In genomic region chr6:134094436-134094835, GRCh38 we compare ENCODE assay signal across 24 cellular contexts. TPM values are rescaled to one million over a fixed set of nuclear protein-coding genes. Genes with fewer than 3 reads are reported as not detected.
DNase-seq lines count a peak whose midpoint lies in the region; ATAC-seq, FAIRE-seq and TF ChIP-seq lines count a peak whose summit lies in the region.
"Had no signal": no experiment of that assay in that cellular context is flagged by ENCODE, and none has a peak within 500 bp of the region (broad histone marks: within the 10 kb centered on the region; RNA-seq: fewer than 3 reads in every experiment).

No MANE protein-coding gene starts in this region.

- no peak overlapping the region for H2BK120ac ChIP-seq in mesenchymal stem cell (ENCODE audit: low read depth, low read length)

- TF ChIP-seq CTCF in K562 (IDR thresholded peaks at IDR 0.05 in 2 of 3, conservative IDR thresholded peaks at IDR 0.05 in 1 of 3; ENCODE audit: insufficient read depth in 2 of 3, low read depth in 1 of 3, low read length in 3 of 3): no peak
- no peak for TF ChIP-seq CTCF in osteocyte (IDR thresholded peaks at IDR 0.05)
- TF ChIP-seq CTCF in SK-N-SH (IDR thresholded peaks at IDR 0.05): no peak
- no peak for TF ChIP-seq CTCF in ovary (IDR thresholded peaks at IDR 0.05)

- H3K9me2 ChIP-seq in SK-N-SH: no peaks in the 10 kb centered on the region

- no peak for FAIRE-seq in K562 (lab: Jason Lieb, UNC)
- FAIRE-seq: D721Med, GM18507, HepG2 had no signal

- H3K27me3 Mint-ChIP-seq in osteocyte (ENCODE audit: unreplicated experiment): peaks cover 8% of the 10 kb centered on the region

- H2AFZ ChIP-seq in K562 (ENCODE audit: low read depth, low read length) (0 out of 2 replicates have a peak overlapping the region, but pooled peaks have one; percentile 6), mesenchymal stem cell (ENCODE audit: low read depth, low read length) (no peak overlapping the region), SK-N-SH (ENCODE audit: low read depth) (no peak overlapping the region)

- H3K18ac ChIP-seq in mesenchymal stem cell (ENCODE audit: low read depth in 1 of 2, low read length in 2 of 2): no peak overlapping the region

- H3K79me2 ChIP-seq in K562 (ENCODE audit: control insufficient read depth, insufficient read depth, low read length): no peaks in the 10 kb centered on the region
- H3K79me2 ChIP-seq in SK-N-SH (ENCODE audit: insufficient read depth): no peaks in the 10 kb centered on the region

- H3K36me3 Mint-ChIP-seq in osteocyte (ENCODE audit: unreplicated experiment): no peaks in the 10 kb centered on the region
- H3K36me3 Mint-ChIP-seq: CD4-positive, CD25-positive, alpha-beta regulatory T cell had no signal

- TF ChIP-seq POLR2A in K562 (conservative IDR thresholded peaks at IDR 0.05) (no peak), ovary (IDR thresholded peaks at IDR 0.05) (no peak)

- H3K27ac ChIP-seq in K562 (ENCODE audit: extremely low read depth, low read depth, low read length): no peak overlapping the region
- H3K27ac ChIP-seq in mesenchymal stem cell (ENCODE audit: low read length, poor library complexity, severe bottlenecking): peak overlapping the region; percentile 8
- no peak overlapping the region for H3K27ac ChIP-seq in SK-N-SH (ENCODE audit: low read depth in 2 of 2, low read length in 1 of 2)
- H3K27ac ChIP-seq in ovary: no peak overlapping the region
- H3K27ac ChIP-seq: BLaER1, RWPE1 had no signal

- no peak overlapping the region for H2BK5ac ChIP-seq in mesenchymal stem cell (ENCODE audit: low read depth, low read length, poor library complexity, severe bottlenecking)

- H3K9ac ChIP-seq in K562 (ENCODE audit: insufficient read depth in 1 of 2, low read depth in 2 of 2, low read length in 2 of 2) (no peak overlapping the region), mesenchymal stem cell (ENCODE audit: low read length) (no peak overlapping the region), SK-N-SH (no peak overlapping the region)
- H3K9ac ChIP-seq: BLaER1 had no signal

- H4K91ac ChIP-seq in mesenchymal stem cell (ENCODE audit: low read length): no peak overlapping the region

- H3K14ac ChIP-seq in mesenchymal stem cell (ENCODE audit: low read length in 2 of 2): no peak overlapping the region

- TF ChIP-seq EP300 in K562 (IDR thresholded peaks at IDR 0.05; ENCODE audit: low read length) (no peak), SK-N-SH (IDR thresholded peaks at IDR 0.05; ENCODE audit: borderline replicate concordance in 1 of 2, low read depth in 1 of 2, low read length in 1 of 2) (no peak), ovary (IDR thresholded peaks at IDR 0.05) (no peak)

- in situ Hi-C loops in K562 (cut with MboI): loop anchor here (25.0 kb wide), 2 partner anchors 932 to 1582 kb away; partner anchors contain the start of gene STX7

- no peaks in the 10 kb centered on the region for H3K9me1 ChIP-seq in K562 (ENCODE audit: control insufficient read depth, insufficient read depth, low read length)

- H4K20me1 ChIP-seq in K562 (replicated peaks; ENCODE audit: control insufficient read depth, insufficient read depth, low read length) (no peaks in the 10 kb centered on the region), SK-N-SH (ENCODE audit: insufficient read depth) (no peaks in the 10 kb centered on the region)
- H4K20me1 ChIP-seq: BLaER1 had no signal

- WGBS in K562 (ENCODE audit: insufficient coverage, low coverage, missing lambda C conversion rate): 19% methylated on average over 1 of the region's 1 CpG
- WGBS in mesenchymal stem cell: 80% methylated on average over 1 of the region's 1 CpG
- WGBS in SK-N-SH (ENCODE audit: low lambda C conversion rate): 50% methylated on average over 1 of the region's 1 CpG
- WGBS in ovary, 3 donors: 13 to 23% (median 13%) methylated on average over 1 of the region's 1 CpG

- no peak overlapping the region for H3K4me3 Mint-ChIP-seq in osteocyte (ENCODE audit: unreplicated experiment)
- H3K4me3 Mint-ChIP-seq: CD4-positive, CD25-positive, alpha-beta regulatory T cell had no signal

- no peak overlapping the region for H3K4ac ChIP-seq in mesenchymal stem cell (ENCODE audit: low read depth in 1 of 2, low read length in 2 of 2)

- H3K4me1 Mint-ChIP-seq in osteocyte (ENCODE audit: unreplicated experiment): peaks cover 12% of the 10 kb centered on the region
- H3K4me1 Mint-ChIP-seq: CD4-positive, CD25-positive, alpha-beta regulatory T cell had no signal

- ATAC-seq in K562: no peak
- ATAC-seq: HepG2, Panc1 had no signal

- no peak overlapping the region for H2AK5ac ChIP-seq in mesenchymal stem cell (ENCODE audit: low read length, severe bottlenecking)

- TF ChIP-seq RAD21 in K562 (CRISPR knock-in tag; conservative IDR thresholded peaks at IDR 0.05 in 1 of 2, IDR thresholded peaks at IDR 0.05 in 1 of 2): no peak
- no peak for TF ChIP-seq RAD21 in SK-N-SH (IDR thresholded peaks at IDR 0.05; ENCODE audit: low read length)

- CTCF ChIA-PET in K562 (lab: Yijun Ruan, JAX; ENCODE audit: low intra/inter-chr PET ratio): interaction anchor here (0.7 to 9.0 kb wide), 2 partner anchors 171 to 910 kb away, joined by 3 to 153 read pairs; no protein-coding TSS in a partner anchor
- CTCF ChIA-PET in SK-N-SH (lab: Yijun Ruan, JAX): interaction anchor here (1.0 to 11.2 kb wide), 3 partner anchors 30 to 170 kb away, joined by 3 to 484 read pairs (median 4); no protein-coding TSS in a partner anchor

- no peaks in the 10 kb centered on the region for H3K79me1 ChIP-seq in mesenchymal stem cell (replicated peaks; ENCODE audit: low read length, poor library complexity, severe bottlenecking)

- peak overlapping the region; percentile 75 for H3K27ac Mint-ChIP-seq in osteocyte (ENCODE audit: unreplicated experiment)
- H3K27ac Mint-ChIP-seq: CD4-positive, CD25-positive, alpha-beta regulatory T cell had no signal

- H3K9me3 ChIP-seq in K562 (replicated peaks; ENCODE audit: control insufficient read depth, insufficient read depth, low read depth, low read length) (0 out of 2 replicates have a peak, but pooled peaks cover 1% of the 10 kb centered on the region), mesenchymal stem cell (ENCODE audit: control insufficient read depth, low read length) (no peaks in the 10 kb centered on the region), SK-N-SH (no peaks in the 10 kb centered on the region), ovary (no peaks in the 10 kb centered on the region)
- H3K9me3 ChIP-seq: BLaER1, MG63 had no signal

- no peaks in the 10 kb centered on the region for H3F3A ChIP-seq in SK-N-SH (replicated peaks; ENCODE audit: insufficient read depth)

- H3K36me3 ChIP-seq in K562 (ENCODE audit: control insufficient read depth, insufficient read depth, low read length) (no peaks in the 10 kb centered on the region), mesenchymal stem cell (ENCODE audit: control insufficient read depth in 1 of 2, insufficient read depth in 2 of 2, low read depth in 1 of 2, low read length in 2 of 2) (no peaks in the 10 kb centered on the region), SK-N-SH (replicated peaks in 1 of 2; ENCODE audit: control insufficient read depth in 1 of 2, insufficient read depth in 2 of 2, low read length in 1 of 2) (no peaks in the 10 kb centered on the region), ovary (no peaks in the 10 kb centered on the region)
- H3K36me3 ChIP-seq: BLaER1, MG63 had no signal

- no peak overlapping the region for H4K8ac ChIP-seq in mesenchymal stem cell (ENCODE audit: low read length)

- H3K4me3 ChIP-seq in K562: no peak overlapping the region
- no peak overlapping the region for H3K4me3 ChIP-seq in mesenchymal stem cell (ENCODE audit: insufficient read depth in 1 of 2, low read depth in 1 of 2, low read length in 2 of 2)
- no peak overlapping the region for H3K4me3 ChIP-seq in SK-N-SH (ENCODE audit: low read depth in 2 of 2, low read length in 1 of 2)
- H3K4me3 ChIP-seq in ovary: no peak overlapping the region
- H3K4me3 ChIP-seq: BLaER1, MG63 had no signal

- H3K4me1 ChIP-seq in K562 (replicated peaks in 1 of 2; ENCODE audit: control insufficient read depth in 2 of 2, insufficient read depth in 2 of 2, low read length in 2 of 2): no peaks in the 10 kb centered on the region
- H3K4me1 ChIP-seq in mesenchymal stem cell (ENCODE audit: control insufficient read depth, insufficient read depth, low read depth, low read length): no peaks in the 10 kb centered on the region
- H3K4me1 ChIP-seq in SK-N-SH (ENCODE audit: control insufficient read depth in 1 of 2, insufficient read depth in 2 of 2, low read depth in 1 of 2, low read length in 1 of 2): peaks cover 0 to 11% of the 10 kb centered on the region in 2 experiments; a peak in 2 of 4 replicates
- H3K4me1 ChIP-seq in ovary (ENCODE audit: insufficient read depth): no peaks in the 10 kb centered on the region
- H3K4me1 ChIP-seq: BLaER1 had no signal

- no peak overlapping the region for H2BK15ac ChIP-seq in mesenchymal stem cell (ENCODE audit: low read depth, poor library complexity, severe bottlenecking)

- DNase-seq in NCI-H2107 treated with DMSO at 0.1 percent for 48 hours (lab: John Stamatoyannopoulos, UW; ENCODE audit: unreplicated experiment) (peak; percentile 42), NCI-H2107 (lab: John Stamatoyannopoulos, UW) (no peak), K562 (ENCODE audit: extremely low read depth in 1 of 4, low spot score in 3 of 4) (no peak), mesenchymal stem cell (no peak), osteocyte (ENCODE audit: extremely low spot score, unreplicated experiment) (no peak), SK-N-SH (no peak), ovary (no peak), HuH-7.5 (ENCODE audit: low spot score) (no peak)
- DNase-seq: 8988T; CD4-positive, CD25-positive, alpha-beta regulatory T cell; H7; KBM-7; MG63; NCI-H1417 treated with DMSO at 0.1 percent for 48 hours; NCI-H1694 treated with DMSO at 0.1 percent for 48 hours; NCI-H2081; NCI-H526 treated with DMSO at 0.1 percent for 48 hours; SHP77 treated with DMSO at 0.1 percent for 48 hours had no signal

- intact Hi-C loops in K562 (cut with micrococcal nuclease): loop anchor here (10.0 kb wide), 2 partner anchors 390 to 1130 kb away; no protein-coding TSS in a partner anchor
- intact Hi-C loops in ovary (cut with DNase I): loop anchor here in 3 of 4 donors (5.0 to 10.0 kb wide), 3 partner anchors 167 to 540 kb away; no protein-coding TSS in a partner anchor

- H3K27me3 ChIP-seq in K562 (ENCODE audit: control insufficient read depth in 2 of 2, insufficient read depth in 2 of 2, low read length in 2 of 2) (no peaks in the 10 kb centered on the region; a peak in 1 of 5 replicates), mesenchymal stem cell (ENCODE audit: control insufficient read depth in 1 of 2, insufficient read depth in 1 of 2, low read length in 2 of 2) (peaks cover 0 to 10% of the 10 kb centered on the region in 2 experiments), SK-N-SH (ENCODE audit: insufficient read depth) (peaks cover 24% of the 10 kb centered on the region; the same call in 1 of the 2 replicates), ovary (no peaks in the 10 kb centered on the region)
- H3K27me3 ChIP-seq: BLaER1, MG63 had no signal

- H3K9me3 Mint-ChIP-seq in osteocyte (ENCODE audit: unreplicated experiment): no peaks in the 10 kb centered on the region

- POLR2A ChIA-PET in K562 (lab: Yijun Ruan, JAX) (no interaction called here), SK-N-SH (lab: Yijun Ruan, JAX) (no interaction called here)

- no peak overlapping the region for H2BK12ac ChIP-seq in mesenchymal stem cell (ENCODE audit: low read length in 2 of 2)

- no peak overlapping the region for H3K23ac ChIP-seq in mesenchymal stem cell (ENCODE audit: low read length in 2 of 2)

- H3K4me2 ChIP-seq in K562 (ENCODE audit: insufficient read depth, low read length) (no peak overlapping the region), mesenchymal stem cell (ENCODE audit: low read length, poor library complexity, severe bottlenecking) (no peak overlapping the region), SK-N-SH (no peak overlapping the region)
- H3K4me2 ChIP-seq: BLaER1 had no signal

- BruUV-seq in K562 (replicated peaks; lab: Mats Ljungman, UMichigan): no TSS peak

RNA-seq across cellular contexts. Expression of gene SLC2A12, which starts 42.0 kb away (rescaled TPM):
- total RNA-seq in K562 (2011; cell fraction: chromatin; rRNA removed; ENCODE audit: low replicate concordance): 3.6 TPM in 2 replicates
- 2.8 and 3.2 TPM in 2 replicates for total RNA-seq in K562 (2011; cell fraction: nucleolus; rRNA removed)
- 3.3 and 4.0 TPM in 2 replicates for total RNA-seq in K562 (2011; cell fraction: nucleoplasm; rRNA removed)
- 0.29 and 0.54 TPM in 2 replicates for total RNA-seq in K562 (2014; rRNA removed)
- 0.65 and 1.1 TPM in 2 replicates for total RNA-seq in K562 (2014; rRNA removed; fragmentation: Illumina TruSeq; extraction: Trizol)
- 0.47 and 0.57 TPM in 2 replicates for total RNA-seq in K562 (2015; rRNA removed; fragmentation: Illumina TruSeq; extraction: Trizol)
- total RNA-seq in K562 (2021): 0.44 and 0.56 TPM in 2 replicates
- 0.35 and 2.7 TPM in 2 replicates for polyA plus RNA-seq in K562 (2011; rRNA removed)
- 0.16 and 0.81 TPM in 2 replicates for polyA plus RNA-seq in K562 (2011; cell fraction: cytosol; rRNA removed)
- 0.28 and 1.4 TPM in 2 replicates for polyA plus RNA-seq in K562 (2011; cell fraction: nucleus; rRNA removed)
- 0.59 and 0.66 TPM in 2 replicates for polyA plus RNA-seq in K562 (2012)
- 0.54 and 0.97 TPM in 2 replicates for polyA plus RNA-seq in K562 (2014; fragmentation: Illumina TruSeq; extraction: Trizol)
- polyA plus RNA-seq in K562 (2014; fragmentation: Nextera tagmentation; extraction: Ambion mirVana): under 1 TPM; 0.10 to 0.14 TPM
- 0.42 and 0.58 TPM in 2 replicates for polyA plus RNA-seq in K562 (2014; rRNA removed)
- 0.54 and 3.7 TPM in 2 replicates for polyA minus RNA-seq in K562 (2011; rRNA and poly(A)+ RNA removed)
- polyA minus RNA-seq in K562 (2011; cell fraction: cytosol; rRNA and poly(A)+ RNA removed): 0.36 and 0.95 TPM in 2 replicates
- polyA minus RNA-seq in K562 (2011; cell fraction: nucleus; rRNA and poly(A)+ RNA removed): 0.44 and 1.9 TPM in 2 replicates
- 1.6 TPM for polyA plus RNA-seq in mesenchymal stem cell (2013, experiment 1 of 2)
- 1.7 TPM for polyA plus RNA-seq in mesenchymal stem cell (2013, experiment 2 of 2)
- total RNA-seq in osteocyte: 10.4 and 10.7 TPM in 2 replicates
- polyA plus RNA-seq in SK-N-SH (2012; rRNA removed): 0.61 and 0.80 TPM in 2 replicates
- polyA plus RNA-seq in SK-N-SH (2012; cell fraction: cytosol; rRNA removed): 0.64 and 0.77 TPM in 2 replicates
- polyA plus RNA-seq in SK-N-SH (2012; cell fraction: nucleus; rRNA removed): 0.25 and 0.67 TPM in 2 replicates
- total RNA-seq in ovary: 1 to 10 TPM in 3 of 7 donors, under 1 TPM in 4; 0.35 to 3.0 (median 0.98) TPM
- polyA plus RNA-seq in ovary: 1 to 10 TPM in 1 of 2 donors, under 1 TPM in 1; 0.58 to 3.1 TPM
- total RNA-seq: CD4-positive, CD25-positive, alpha-beta regulatory T cell had no signal
